Comparison of ENCODE assay signal across 13 cellular contexts in genomic region chr3:5427021-5427420, GRCh38.
"Had no signal": no experiment of that assay in that cellular context is flagged by ENCODE, and none has a peak within 500 bp of the region (broad histone marks: within the 10 kb centered on the region; RNA-seq: fewer than 3 reads in every experiment).

No MANE protein-coding gene starts in this region.

- H3K9me3 ChIP-seq: SJCRH30 had no signal

- H2AFZ ChIP-seq: PC-9 had no signal

- H3K36me3 ChIP-seq: SJCRH30 had no signal

- H3K27me3 ChIP-seq: SJCRH30 had no signal

- H3K27ac Mint-ChIP-seq: T-cell had no signal

- H3K4me3 Mint-ChIP-seq: T-cell had no signal

- FAIRE-seq: RCC 7860 had no signal

- H3K4me3 ChIP-seq: PC-9, SJCRH30, SK-N-MC had no signal

- DNase-seq: NCI-H1105, NCI-H1417 treated with DMSO at 0.1 percent for 48 hours, NCI-H1436 treated with DMSO at 0.1 percent for 48 hours, NCI-H1694 treated with DMSO at 0.1 percent for 48 hours, NCI-H2171, NCI-H446 treated with DMSO at 0.1 percent for 48 hours, SIG-M5 had no signal

- H3K9me3 Mint-ChIP-seq: T-cell had no signal

- H3K4me2 ChIP-seq: PC-9 had no signal

- H3K36me3 Mint-ChIP-seq: T-cell had no signal

- H3K27ac ChIP-seq: PC-9, RWPE1, SJCRH30, SK-N-MC had no signal
